In the genomic region with DNA sequence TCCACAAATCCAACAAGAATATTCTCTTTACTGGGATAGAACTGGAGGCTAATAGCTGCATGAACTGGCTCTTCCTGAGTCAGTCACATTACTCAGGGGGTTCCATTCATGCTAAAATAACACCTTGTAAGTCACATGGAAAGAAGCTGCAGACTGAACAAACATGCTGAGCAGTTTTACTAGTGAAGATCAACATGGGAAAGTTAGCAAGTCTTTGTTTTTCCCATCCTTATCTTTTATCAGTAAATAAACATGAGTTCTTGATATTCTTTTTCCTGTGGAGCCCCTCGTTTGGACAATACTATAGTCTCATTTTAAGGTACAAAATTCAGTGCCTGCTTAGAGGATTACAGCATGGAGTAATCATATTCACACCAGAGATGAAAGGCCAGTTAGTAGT, we compare ENCODE assay signal across 18 cellular contexts. TPM values are rescaled to one million over a fixed set of nuclear protein-coding genes. Genes with fewer than 3 reads are reported as not detected.
DNase-seq lines count a peak whose midpoint lies in the region; ATAC-seq and TF ChIP-seq lines count a peak whose summit lies in the region.
"Had no signal": no experiment of that assay in that cellular context is flagged by ENCODE, and none has a peak within 500 bp of the region (broad histone marks: within the 10 kb centered on the region; RNA-seq: fewer than 3 reads in every experiment).

No MANE protein-coding gene starts in this region.

- H4K5ac ChIP-seq in IMR-90 (ENCODE audit: low read depth, low read length) = no peak overlapping the region; the same call in 1 of the 2 replicates

- intact Hi-C loops in IMR-90 (cut with micrococcal nuclease) = no loop called here

- DNase-seq in IMR-90 (peak; percentile 31), brain microvascular endothelial cell (peak; percentile 38), fibroblast of pulmonary artery (ENCODE audit: low read depth) (peak; percentile 7), pulmonary artery endothelial cell (ENCODE audit: low read depth, low spot score) (peak; percentile 15), T-helper 9 cell (no peak), OCI-M2 (lab: John Stamatoyannopoulos, UW; ENCODE audit: unreplicated experiment) (no peak)
- DNase-seq: CD8-positive, alpha-beta memory T cell; DND-41; GF-D8; NCI-H1436 treated with DMSO at 0.1 percent for 48 hours; NCI-H345; NCI-H526 treated with DMSO at 0.1 percent for 48 hours; Right ventricle myocardium superior had no signal

- H3K27me3 ChIP-seq in IMR-90 (ENCODE audit: control insufficient read depth, insufficient read depth, low read length) (no peaks in the 10 kb centered on the region), brain microvascular endothelial cell (replicated peaks) (no peaks in the 10 kb centered on the region)

- TF ChIP-seq POLR2A in IMR-90 (IDR thresholded peaks at IDR 0.05; ENCODE audit: low read depth, low read length) = no peak

- peaks cover 2% of the 10 kb centered on the region for H3K4me1 ChIP-seq in IMR-90 (ENCODE audit: control insufficient read depth, insufficient read depth, low read length)

- H3K27ac ChIP-seq in IMR-90 (ENCODE audit: insufficient read depth, low read length) = no peak overlapping the region
- H3K27ac ChIP-seq in brain microvascular endothelial cell = no peak overlapping the region

- H3K56ac ChIP-seq in IMR-90 (ENCODE audit: extremely low read depth, insufficient read depth, low read length) = no peak overlapping the region

- CTCF ChIA-PET in IMR-90 (lab: Yijun Ruan, JAX) = interaction anchor here (0.6 kb wide), 1 partner anchor 104 kb away, joined by 3 read pairs; no protein-coding TSS in a partner anchor

- H2BK120ac ChIP-seq in IMR-90 (ENCODE audit: low read depth, low read length) = no peak overlapping the region

- H3K9ac ChIP-seq in IMR-90 (ENCODE audit: low read depth, low read length) = no peak overlapping the region

- no peak overlapping the region for H2BK5ac ChIP-seq in IMR-90 (ENCODE audit: low read depth, low read length, poor library complexity, severe bottlenecking)

- H3K4ac ChIP-seq in IMR-90 (ENCODE audit: low read depth, low read length) = no peak overlapping the region

- ATAC-seq in IMR-90 (ENCODE audit: low read depth) (no peak), GM19395 (IDR thresholded peaks at IDR 0.05; ENCODE audit: unreplicated experiment) (no peak)
- ATAC-seq: Panc1, SK-N-SH treated with all-trans-retinoic acid at 6 μM for 48 hours had no signal

- no peak overlapping the region; the same call in 1 of the 2 replicates for H3K18ac ChIP-seq in IMR-90 (ENCODE audit: low read depth, low read length)

- no peaks in the 10 kb centered on the region for H3K79me1 ChIP-seq in IMR-90 (ENCODE audit: low read depth in 1 of 2, low read length in 2 of 2)

- no peaks in the 10 kb centered on the region for H4K20me1 ChIP-seq in IMR-90 (ENCODE audit: insufficient read depth, low read length)

- in situ Hi-C loops in IMR-90 (cut with MboI; ENCODE audit: low sequenced_read_pairs) (no loop called here), brain microvascular endothelial cell (cut with HindIII; ENCODE audit: low pct_ligation_motif_present, low sequenced_read_pairs) (no loop called here)

- no peak overlapping the region for H2AFZ ChIP-seq in IMR-90 (replicated peaks; ENCODE audit: low read length, poor library complexity)

- H3K9me3 ChIP-seq in IMR-90 (ENCODE audit: control insufficient read depth, insufficient read depth, low read length) = no peaks in the 10 kb centered on the region

- H2AK9ac ChIP-seq in IMR-90 (replicated peaks; ENCODE audit: low read depth, low read length, poor library complexity) = no peak overlapping the region

- TF ChIP-seq CTCF in IMR-90 (conservative IDR thresholded peaks at IDR 0.05; ENCODE audit: low read depth, low read length) (no peak), brain microvascular endothelial cell (IDR thresholded peaks at IDR 0.05; ENCODE audit: low read depth, low read length, missing control alignments) (no peak), fibroblast of pulmonary artery (IDR thresholded peaks at IDR 0.05; ENCODE audit: low read length, missing control alignments) (no peak)

- H4K91ac ChIP-seq in IMR-90 (ENCODE audit: insufficient read depth, low read depth, low read length) = no peak overlapping the region

- H3K9me1 ChIP-seq in IMR-90 (ENCODE audit: insufficient read depth, low read length) = no peaks in the 10 kb centered on the region

- BruUV-seq in IMR-90 (replicated peaks; lab: Mats Ljungman, UMichigan) = no TSS peak

- H4K8ac ChIP-seq in IMR-90 (ENCODE audit: low read depth in 2 of 2, low read length in 2 of 2) = no peak overlapping the region

- no CpG with 5 or more reads among the region's 1 CpG for WGBS in IMR-90 (ENCODE audit: extremely low coverage in 2 of 2, insufficient read length in 1 of 2), 2 experiments

- no peak overlapping the region for H3K14ac ChIP-seq in IMR-90 (replicated peaks; ENCODE audit: low read depth, low read length)

- no peak overlapping the region for H2AK5ac ChIP-seq in IMR-90 (ENCODE audit: low read depth, low read length)

- no peak overlapping the region for H3K4me2 ChIP-seq in IMR-90 (ENCODE audit: low read depth, low read length)

- POLR2A ChIA-PET in IMR-90 (lab: Charles Lee; ENCODE audit: unreplicated experiment) = no interaction called here

- H2BK15ac ChIP-seq in IMR-90 (ENCODE audit: low read depth, low read length) = no peak overlapping the region

- H3K23ac ChIP-seq in IMR-90 (ENCODE audit: low read depth, low read length) = no peak overlapping the region

- H3K36me3 ChIP-seq in IMR-90 (ENCODE audit: control insufficient read depth, insufficient read depth, low read length) = no peaks in the 10 kb centered on the region
- no peaks in the 10 kb centered on the region for H3K36me3 ChIP-seq in brain microvascular endothelial cell (replicated peaks)

- H3K4me3 ChIP-seq in IMR-90 (ENCODE audit: insufficient read depth, low read depth, low read length) (no peak overlapping the region), brain microvascular endothelial cell (ENCODE audit: low read depth, low read length) (no peak overlapping the region), fibroblast of pulmonary artery (replicated peaks; ENCODE audit: low read depth, low read length) (no peak overlapping the region)

- H2BK20ac ChIP-seq in IMR-90 (ENCODE audit: low read depth, low read length) = no peak overlapping the region

- dilution Hi-C loops in IMR-90 (cut with HindIII; ENCODE audit: low sequenced_read_pairs, unreplicated experiment) = no loop called here

- TF ChIP-seq RAD21 in IMR-90 (IDR thresholded peaks at IDR 0.05; ENCODE audit: low read length) = no peak

TF ChIP-seq in IMR-90, 13 proteins besides CTCF, POLR2A, EP300 and RAD21:
- TF ChIP-seq, protein P1, sequence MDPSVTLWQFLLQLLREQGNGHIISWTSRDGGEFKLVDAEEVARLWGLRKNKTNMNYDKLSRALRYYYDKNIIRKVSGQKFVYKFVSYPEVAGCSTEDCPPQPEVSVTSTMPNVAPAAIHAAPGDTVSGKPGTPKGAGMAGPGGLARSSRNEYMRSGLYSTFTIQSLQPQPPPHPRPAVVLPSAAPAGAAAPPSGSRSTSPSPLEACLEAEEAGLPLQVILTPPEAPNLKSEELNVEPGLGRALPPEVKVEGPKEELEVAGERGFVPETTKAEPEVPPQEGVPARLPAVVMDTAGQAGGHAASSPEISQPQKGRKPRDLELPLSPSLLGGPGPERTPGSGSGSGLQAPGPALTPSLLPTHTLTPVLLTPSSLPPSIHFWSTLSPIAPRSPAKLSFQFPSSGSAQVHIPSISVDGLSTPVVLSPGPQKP (IDR thresholded peaks at IDR 0.05; ENCODE audit: borderline replicate concordance, low read depth, low read length) = no peak
- TF ChIP-seq RFX5 (IDR thresholded peaks at IDR 0.05; ENCODE audit: low read depth, low read length) = no peak

RNA-seq across cellular contexts. Expression of a gene that starts 43.7 kb away (rescaled TPM):
- total RNA-seq in IMR-90 (2012; rRNA removed) (10.8 and 11.7 TPM in 2 replicates), pulmonary artery endothelial cell (98.9 and 100 TPM in 2 replicates)
- polyA plus RNA-seq in IMR-90 (2012; rRNA removed) = 4.9 and 6.3 TPM in 2 replicates
- 2.4 TPM in 2 replicates for polyA plus RNA-seq in IMR-90 (2012; cell fraction: cytosol; rRNA removed)
- 1.1 and 6.6 TPM in 2 replicates for polyA plus RNA-seq in IMR-90 (2012; cell fraction: nucleus; rRNA removed; ENCODE audit: low replicate concordance)
- total RNA-seq: CD8-positive, alpha-beta memory T cell had no signal
- polyA plus RNA-seq: CD8-positive, alpha-beta memory T cell had no signal

RNA-seq across cellular contexts. Expression of a gene that starts 59.8 kb away (rescaled TPM):
- total RNA-seq in IMR-90 (2012; rRNA removed) = not detected in 2 replicates
- not detected in 2 replicates for polyA plus RNA-seq in IMR-90 (2012; rRNA removed)
- not detected in 2 replicates for polyA plus RNA-seq in IMR-90 (2012; cell fraction: cytosol; rRNA removed)
- not detected in 2 replicates for polyA plus RNA-seq in IMR-90 (2012; cell fraction: nucleus; rRNA removed; ENCODE audit: low replicate concordance)
- total RNA-seq in pulmonary artery endothelial cell = not detected in 2 replicates
- total RNA-seq: CD8-positive, alpha-beta memory T cell; H4; Right ventricle myocardium superior had no signal
- polyA plus RNA-seq: BJ had no signal

Comparison
In these comparisons a context has a peak if more than half of its experiments do, and no peak if none do; other contexts are left out.
1. DNase-seq: peak in IMR-90 (single experiment), brain microvascular endothelial cell (single experiment), fibroblast of pulmonary artery (single experiment) and pulmonary artery endothelial cell (single experiment); none in T-helper 9 cell (single experiment) and OCI-M2 (single experiment).